Comparison of ENCODE assay signal across 7 cellular contexts in genomic region chr1:109815809-109816791, GRCh38. TPM values are rescaled to one million over a fixed set of nuclear protein-coding genes. Genes with fewer than 3 reads are reported as not detected.
DNase-seq lines count a peak whose midpoint lies in the region; ATAC-seq lines count a peak whose summit lies in the region.

No MANE protein-coding gene starts in this region.

- H3K27ac ChIP-seq in ectodermal cell (ENCODE audit: insufficient read depth, low read depth, low read length, poor library complexity, severe bottlenecking) (peak overlapping the region; percentile 36), right cardiac atrium (ENCODE audit: low read length) (no peak overlapping the region)

- H3K27me3 ChIP-seq in ectodermal cell (ENCODE audit: control insufficient read depth, insufficient read depth, low read length, poor library complexity, severe bottlenecking), result no peaks in the 10 kb centered on the region
- no peaks in the 10 kb centered on the region for H3K27me3 ChIP-seq in right cardiac atrium (ENCODE audit: control insufficient read depth, insufficient read depth)

- H3K9me3 ChIP-seq in ectodermal cell (ENCODE audit: control insufficient read depth, low read length), result no peaks in the 10 kb centered on the region
- H3K9me3 ChIP-seq in right cardiac atrium (ENCODE audit: control insufficient read depth, low read length), result no peaks in the 10 kb centered on the region

- DNase-seq in NCI-H1417 treated with DMSO at 0.1 percent for 48 hours (lab: John Stamatoyannopoulos, UW) (peak; percentile 73), AG08396 (ENCODE audit: low spot score) (no peak), NK-92 (lab: John Stamatoyannopoulos, UW; ENCODE audit: unreplicated experiment) (no peak), right cardiac atrium (no peak)

- ATAC-seq in GM18873 (IDR thresholded peaks at IDR 0.05; ENCODE audit: low FRiP score, unreplicated experiment) (peak; percentile 89), HG02642 (IDR thresholded peaks at IDR 0.05; ENCODE audit: poor library complexity, unreplicated experiment) (peak; percentile 89), right cardiac atrium (no peak)

- H3K36me3 ChIP-seq in ectodermal cell (ENCODE audit: control insufficient read depth, insufficient read depth, low read length), result no peaks in the 10 kb centered on the region

- no peak overlapping the region for H3K4me3 ChIP-seq in ectodermal cell (ENCODE audit: insufficient read depth, low read depth, low read length)
- no peak overlapping the region for H3K4me3 ChIP-seq in right cardiac atrium (ENCODE audit: low read length)

- no peaks in the 10 kb centered on the region for H3K4me1 ChIP-seq in ectodermal cell (ENCODE audit: control insufficient read depth, insufficient read depth, low read length)
- H3K4me1 ChIP-seq in right cardiac atrium (ENCODE audit: control insufficient read depth, insufficient read depth, low read length), result peaks cover 11% of the 10 kb centered on the region

- whole genome bisulfite sequencing in ectodermal cell, 2 experiments, result 90 to 91% methylated on average over 6 to 7 of the region's 7 CpGs
- 51% methylated on average over 7 of the region's 7 CpGs for WGBS in right cardiac atrium

- intact Hi-C loops in right cardiac atrium (cut with DNase I), result no loop called here

RNA-seq across cellular contexts. Expression of gene EPS8L3, which starts 52.4 kb away (rescaled TPM):
- polyA plus RNA-seq in ectodermal cell (2013, experiment 1 of 4), result not detected
- not detected for polyA plus RNA-seq in ectodermal cell (2013, experiment 2 of 4)
- not detected for polyA plus RNA-seq in ectodermal cell (2013, experiment 3 of 4)
- not detected for polyA plus RNA-seq in ectodermal cell (2013, experiment 4 of 4)
- total RNA-seq in right cardiac atrium, result not detected
- polyA plus RNA-seq in right cardiac atrium, result not detected

Comparison
In these comparisons a context has a peak if more than half of its experiments do, and no peak if none do; other contexts are left out.
1. ATAC-seq: peak in GM18873 (single experiment) and HG02642 (single experiment); none in right cardiac atrium (0 of 2).